1 cellular context compared by ENCODE assay signal in the genomic region with DNA sequence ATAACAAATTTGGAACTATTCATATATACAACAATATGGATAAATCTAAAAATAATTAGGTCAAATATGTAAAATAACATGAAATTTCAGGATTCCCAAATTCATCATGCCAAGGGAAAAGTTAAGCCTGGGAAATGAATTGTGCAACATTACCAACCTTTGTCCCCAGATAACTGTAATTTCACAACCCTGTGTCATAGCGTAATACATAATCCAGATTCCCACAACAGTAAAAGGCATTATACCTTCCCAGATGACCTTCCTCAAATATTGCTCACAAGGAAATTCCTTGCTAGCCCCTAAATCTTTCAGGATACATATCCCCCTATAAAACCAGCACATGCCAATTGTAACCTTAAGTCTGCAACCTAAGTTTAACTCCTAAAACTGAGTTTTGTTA.
TF ChIP-seq lines count a peak whose summit lies in the region.

No MANE protein-coding gene starts in this region.

TF ChIP-seq in HepG2, 621 proteins besides CTCF, POLR2A, EP300 and RAD21:
- peak; percentile 63; the same call in 1 of the 2 replicates for TF ChIP-seq NCOR1 (IDR thresholded peaks at IDR 0.05; ENCODE audit: borderline replicate concordance, low read length)
- TF ChIP-seq CREM (IDR thresholded peaks at IDR 0.05), result no peak
- no peak for TF ChIP-seq CREM (CRISPR knock-in tag; IDR thresholded peaks at IDR 0.05)
- TF ChIP-seq HNF4G (IDR thresholded peaks at IDR 0.05; ENCODE audit: borderline replicate concordance, low read depth, low read length), result peak; percentile 88
- TF ChIP-seq HNF4G (CRISPR knock-in tag; IDR thresholded peaks at IDR 0.05; ENCODE audit: borderline replicate concordance, low read depth), result no peak
- TF ChIP-seq ZNF121 (CRISPR knock-in tag; IDR thresholded peaks at IDR 0.05), result no peak
- TF ChIP-seq CEBPB (IDR thresholded peaks at IDR 0.05; ENCODE audit: borderline replicate concordance, low read depth, low read length), result peak; percentile 96
- TF ChIP-seq SAP130 (CRISPR knock-in tag; IDR thresholded peaks at IDR 0.05; ENCODE audit: low read depth), result no peak
- TF ChIP-seq, protein P1, sequence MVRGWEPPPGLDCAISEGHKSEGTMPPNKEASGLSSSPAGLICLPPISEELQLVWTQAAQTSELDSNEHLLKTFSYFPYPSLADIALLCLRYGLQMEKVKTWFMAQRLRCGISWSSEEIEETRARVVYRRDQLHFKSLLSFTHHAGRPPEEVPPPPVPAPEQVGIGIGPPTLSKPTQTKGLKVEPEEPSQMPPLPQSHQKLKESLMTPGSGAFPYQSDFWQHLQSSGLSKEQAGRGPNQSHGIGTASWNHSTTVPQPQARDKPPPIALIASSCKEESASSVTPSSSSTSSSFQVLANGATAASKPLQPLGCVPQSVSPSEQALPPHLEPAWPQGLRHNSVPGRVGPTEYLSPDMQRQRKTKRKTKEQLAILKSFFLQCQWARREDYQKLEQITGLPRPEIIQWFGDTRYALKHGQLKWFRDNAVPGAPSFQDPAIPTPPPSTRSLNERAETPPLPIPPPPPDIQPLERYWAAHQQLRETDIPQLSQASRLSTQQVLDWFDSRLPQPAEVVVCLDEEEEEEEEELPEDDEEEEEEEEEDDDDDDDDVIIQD (CRISPR knock-in tag; IDR thresholded peaks at IDR 0.05; ENCODE audit: low read depth), result no peak
- TF ChIP-seq ZNF563 (CRISPR knock-in tag; IDR thresholded peaks at IDR 0.05), result no peak
- no peak for TF ChIP-seq ZNF660 (CRISPR knock-in tag; IDR thresholded peaks at IDR 0.05; ENCODE audit: borderline replicate concordance, low read depth)
- TF ChIP-seq HNF4A (CRISPR knock-in tag; IDR thresholded peaks at IDR 0.05), result peak; percentile 88
- TF ChIP-seq, protein P2, sequence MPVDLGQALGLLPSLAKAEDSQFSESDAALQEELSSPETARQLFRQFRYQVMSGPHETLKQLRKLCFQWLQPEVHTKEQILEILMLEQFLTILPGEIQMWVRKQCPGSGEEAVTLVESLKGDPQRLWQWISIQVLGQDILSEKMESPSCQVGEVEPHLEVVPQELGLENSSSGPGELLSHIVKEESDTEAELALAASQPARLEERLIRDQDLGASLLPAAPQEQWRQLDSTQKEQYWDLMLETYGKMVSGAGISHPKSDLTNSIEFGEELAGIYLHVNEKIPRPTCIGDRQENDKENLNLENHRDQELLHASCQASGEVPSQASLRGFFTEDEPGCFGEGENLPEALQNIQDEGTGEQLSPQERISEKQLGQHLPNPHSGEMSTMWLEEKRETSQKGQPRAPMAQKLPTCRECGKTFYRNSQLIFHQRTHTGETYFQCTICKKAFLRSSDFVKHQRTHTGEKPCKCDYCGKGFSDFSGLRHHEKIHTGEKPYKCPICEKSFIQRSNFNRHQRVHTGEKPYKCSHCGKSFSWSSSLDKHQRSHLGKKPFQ (CRISPR knock-in tag; IDR thresholded peaks at IDR 0.05; ENCODE audit: insufficient replicate concordance), result no peak
- no peak for TF ChIP-seq GTF3A (CRISPR knock-in tag; conservative IDR thresholded peaks at IDR 0.05)
- TF ChIP-seq DR1 (CRISPR knock-in tag; IDR thresholded peaks at IDR 0.05), result no peak
- peak; percentile 39; the same call in 1 of the 2 replicates for TF ChIP-seq HMG20A (CRISPR knock-in tag; IDR thresholded peaks at IDR 0.05; ENCODE audit: borderline replicate concordance)
- peak; percentile 87 for TF ChIP-seq CEBPG (CRISPR knock-in tag; IDR thresholded peaks at IDR 0.05)
- TF ChIP-seq LCORL (IDR thresholded peaks at IDR 0.05), result no peak
- no peak for TF ChIP-seq LCORL (CRISPR knock-in tag; IDR thresholded peaks at IDR 0.05)
- TF ChIP-seq, protein P3, sequence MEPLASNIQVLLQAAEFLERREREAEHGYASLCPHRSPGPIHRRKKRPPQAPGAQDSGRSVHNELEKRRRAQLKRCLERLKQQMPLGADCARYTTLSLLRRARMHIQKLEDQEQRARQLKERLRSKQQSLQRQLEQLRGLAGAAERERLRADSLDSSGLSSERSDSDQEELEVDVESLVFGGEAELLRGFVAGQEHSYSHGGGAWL (CRISPR knock-in tag; IDR thresholded peaks at IDR 0.05), result no peak
- TF ChIP-seq MZF1 (CRISPR knock-in tag; IDR thresholded peaks at IDR 0.05; ENCODE audit: borderline replicate concordance), result no peak
- TF ChIP-seq GATAD2A (CRISPR knock-in tag; IDR thresholded peaks at IDR 0.05), result peak; percentile 47; the same call in 1 of the 2 replicates
- TF ChIP-seq KLF16 (CRISPR knock-in tag; IDR thresholded peaks at IDR 0.05), result peak in 1 of 2 experiments; percentile 35; a peak in 1 of 4 replicates
- TF ChIP-seq, protein P4, sequence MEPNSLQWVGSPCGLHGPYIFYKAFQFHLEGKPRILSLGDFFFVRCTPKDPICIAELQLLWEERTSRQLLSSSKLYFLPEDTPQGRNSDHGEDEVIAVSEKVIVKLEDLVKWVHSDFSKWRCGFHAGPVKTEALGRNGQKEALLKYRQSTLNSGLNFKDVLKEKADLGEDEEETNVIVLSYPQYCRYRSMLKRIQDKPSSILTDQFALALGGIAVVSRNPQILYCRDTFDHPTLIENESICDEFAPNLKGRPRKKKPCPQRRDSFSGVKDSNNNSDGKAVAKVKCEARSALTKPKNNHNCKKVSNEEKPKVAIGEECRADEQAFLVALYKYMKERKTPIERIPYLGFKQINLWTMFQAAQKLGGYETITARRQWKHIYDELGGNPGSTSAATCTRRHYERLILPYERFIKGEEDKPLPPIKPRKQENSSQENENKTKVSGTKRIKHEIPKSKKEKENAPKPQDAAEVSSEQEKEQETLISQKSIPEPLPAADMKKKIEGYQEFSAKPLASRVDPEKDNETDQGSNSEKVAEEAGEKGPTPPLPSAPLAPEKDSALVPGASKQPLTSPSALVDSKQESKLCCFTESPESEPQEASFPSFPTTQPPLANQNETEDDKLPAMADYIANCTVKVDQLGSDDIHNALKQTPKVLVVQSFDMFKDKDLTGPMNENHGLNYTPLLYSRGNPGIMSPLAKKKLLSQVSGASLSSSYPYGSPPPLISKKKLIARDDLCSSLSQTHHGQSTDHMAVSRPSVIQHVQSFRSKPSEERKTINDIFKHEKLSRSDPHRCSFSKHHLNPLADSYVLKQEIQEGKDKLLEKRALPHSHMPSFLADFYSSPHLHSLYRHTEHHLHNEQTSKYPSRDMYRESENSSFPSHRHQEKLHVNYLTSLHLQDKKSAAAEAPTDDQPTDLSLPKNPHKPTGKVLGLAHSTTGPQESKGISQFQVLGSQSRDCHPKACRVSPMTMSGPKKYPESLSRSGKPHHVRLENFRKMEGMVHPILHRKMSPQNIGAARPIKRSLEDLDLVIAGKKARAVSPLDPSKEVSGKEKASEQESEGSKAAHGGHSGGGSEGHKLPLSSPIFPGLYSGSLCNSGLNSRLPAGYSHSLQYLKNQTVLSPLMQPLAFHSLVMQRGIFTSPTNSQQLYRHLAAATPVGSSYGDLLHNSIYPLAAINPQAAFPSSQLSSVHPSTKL (CRISPR knock-in tag; IDR thresholded peaks at IDR 0.05), result peak; percentile 68
- TF ChIP-seq TBL1XR1 (IDR thresholded peaks at IDR 0.05; ENCODE audit: borderline replicate concordance, low read length, partially characterized antibody), result peak; percentile 30
- TF ChIP-seq, protein P5, sequence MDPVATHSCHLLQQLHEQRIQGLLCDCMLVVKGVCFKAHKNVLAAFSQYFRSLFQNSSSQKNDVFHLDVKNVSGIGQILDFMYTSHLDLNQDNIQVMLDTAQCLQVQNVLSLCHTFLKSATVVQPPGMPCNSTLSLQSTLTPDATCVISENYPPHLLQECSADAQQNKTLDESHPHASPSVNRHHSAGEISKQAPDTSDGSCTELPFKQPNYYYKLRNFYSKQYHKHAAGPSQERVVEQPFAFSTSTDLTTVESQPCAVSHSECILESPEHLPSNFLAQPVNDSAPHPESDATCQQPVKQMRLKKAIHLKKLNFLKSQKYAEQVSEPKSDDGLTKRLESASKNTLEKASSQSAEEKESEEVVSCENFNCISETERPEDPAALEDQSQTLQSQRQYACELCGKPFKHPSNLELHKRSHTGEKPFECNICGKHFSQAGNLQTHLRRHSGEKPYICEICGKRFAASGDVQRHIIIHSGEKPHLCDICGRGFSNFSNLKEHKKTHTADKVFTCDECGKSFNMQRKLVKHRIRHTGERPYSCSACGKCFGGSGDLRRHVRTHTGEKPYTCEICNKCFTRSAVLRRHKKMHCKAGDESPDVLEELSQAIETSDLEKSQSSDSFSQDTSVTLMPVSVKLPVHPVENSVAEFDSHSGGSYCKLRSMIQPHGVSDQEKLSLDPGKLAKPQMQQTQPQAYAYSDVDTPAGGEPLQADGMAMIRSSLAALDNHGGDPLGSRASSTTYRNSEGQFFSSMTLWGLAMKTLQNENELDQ (CRISPR knock-in tag; IDR thresholded peaks at IDR 0.05; ENCODE audit: borderline replicate concordance), result no peak
- TF ChIP-seq HDAC2 (CRISPR knock-in tag; IDR thresholded peaks at IDR 0.05), result 0 out of 2 replicates have a peak, but pooled peaks have one; percentile 18
- peak; percentile 61 for TF ChIP-seq BCL6 (CRISPR knock-in tag; IDR thresholded peaks at IDR 0.05)
- no peak for TF ChIP-seq SOX13 (IDR thresholded peaks at IDR 0.05)
- TF ChIP-seq SOX13 (CRISPR knock-in tag; conservative IDR thresholded peaks at IDR 0.05 in 1 of 2, IDR thresholded peaks at IDR 0.05 in 1 of 2), result peak in 1 of 2 experiments; percentile 46; a peak in 1 of 4 replicates
- TF ChIP-seq, protein P6, sequence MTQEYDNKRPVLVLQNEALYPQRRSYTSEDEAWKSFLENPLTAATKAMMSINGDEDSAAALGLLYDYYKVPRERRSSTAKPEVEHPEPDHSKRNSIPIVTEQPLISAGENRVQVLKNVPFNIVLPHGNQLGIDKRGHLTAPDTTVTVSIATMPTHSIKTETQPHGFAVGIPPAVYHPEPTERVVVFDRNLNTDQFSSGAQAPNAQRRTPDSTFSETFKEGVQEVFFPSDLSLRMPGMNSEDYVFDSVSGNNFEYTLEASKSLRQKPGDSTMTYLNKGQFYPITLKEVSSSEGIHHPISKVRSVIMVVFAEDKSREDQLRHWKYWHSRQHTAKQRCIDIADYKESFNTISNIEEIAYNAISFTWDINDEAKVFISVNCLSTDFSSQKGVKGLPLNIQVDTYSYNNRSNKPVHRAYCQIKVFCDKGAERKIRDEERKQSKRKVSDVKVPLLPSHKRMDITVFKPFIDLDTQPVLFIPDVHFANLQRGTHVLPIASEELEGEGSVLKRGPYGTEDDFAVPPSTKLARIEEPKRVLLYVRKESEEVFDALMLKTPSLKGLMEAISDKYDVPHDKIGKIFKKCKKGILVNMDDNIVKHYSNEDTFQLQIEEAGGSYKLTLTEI (CRISPR knock-in tag; conservative IDR thresholded peaks at IDR 0.05), result no peak
- TF ChIP-seq, protein P7, sequence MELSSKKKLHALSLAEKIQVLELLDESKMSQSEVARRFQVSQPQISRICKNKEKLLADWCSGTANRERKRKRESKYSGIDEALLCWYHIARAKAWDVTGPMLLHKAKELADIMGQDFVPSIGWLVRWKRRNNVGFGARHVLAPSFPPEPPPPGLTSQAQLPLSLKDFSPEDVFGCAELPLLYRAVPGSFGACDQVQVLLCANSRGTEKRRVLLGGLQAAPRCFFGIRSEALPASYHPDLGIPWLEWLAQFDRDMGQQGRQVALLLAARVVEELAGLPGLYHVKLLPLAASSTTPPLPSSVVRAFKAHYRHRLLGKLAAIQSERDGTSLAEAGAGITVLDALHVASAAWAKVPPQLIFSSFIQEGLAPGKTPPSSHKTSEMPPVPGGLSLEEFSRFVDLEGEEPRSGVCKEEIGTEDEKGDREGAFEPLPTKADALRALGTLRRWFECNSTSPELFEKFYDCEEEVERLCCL (CRISPR knock-in tag; IDR thresholded peaks at IDR 0.05; ENCODE audit: borderline replicate concordance), result no peak
- TF ChIP-seq ATRX (CRISPR knock-in tag; IDR thresholded peaks at IDR 0.05; ENCODE audit: borderline replicate concordance), result no peak
TF ChIP-seq in HepG2: peak in this region for 13.
